8 cellular contexts compared by ENCODE assay signal in genomic region chr1:168321945-168322344, GRCh38. TPM values are rescaled to one million over a fixed set of nuclear protein-coding genes. Genes with fewer than 3 reads are reported as not detected.
DNase-seq lines count a peak whose midpoint lies in the region; ATAC-seq and TF ChIP-seq lines count a peak whose summit lies in the region.

No MANE protein-coding gene starts in this region.

- no peak overlapping the region for H2AFZ ChIP-seq in OCI-LY3 (ENCODE audit: low read depth, low read length)

- H4K20me1 ChIP-seq in OCI-LY3 (ENCODE audit: insufficient read depth, low read length) = no peaks in the 10 kb centered on the region

- H3K79me2 ChIP-seq in OCI-LY3 (ENCODE audit: low read length) = no peaks in the 10 kb centered on the region
- H3K79me2 ChIP-seq in mesendoderm (ENCODE audit: control insufficient read depth, insufficient read depth, low read length) = no peaks in the 10 kb centered on the region

- H3K4me2 ChIP-seq in OCI-LY3 (ENCODE audit: low read length) (no peak overlapping the region), mesendoderm (ENCODE audit: low read length) (no peak overlapping the region)

- no peak overlapping the region for H2BK120ac ChIP-seq in mesendoderm (ENCODE audit: low read depth, low read length)

- no peaks in the 10 kb centered on the region for H3K36me3 ChIP-seq in OCI-LY3 (replicated peaks; ENCODE audit: low read depth, low read length)
- no peaks in the 10 kb centered on the region for H3K36me3 ChIP-seq in mesendoderm (ENCODE audit: control insufficient read depth, insufficient read depth, low read length)

- no peak overlapping the region for H3K27ac ChIP-seq in OCI-LY3 (ENCODE audit: low read length)
- no peak overlapping the region for H3K27ac ChIP-seq in mesendoderm (ENCODE audit: low read depth, low read length)

- no peak overlapping the region for H2BK5ac ChIP-seq in mesendoderm (ENCODE audit: low read length)

- peak; percentile 75 for ATAC-seq in GM19351 (IDR thresholded peaks at IDR 0.05; ENCODE audit: unreplicated experiment)
- ATAC-seq in GM21825 (IDR thresholded peaks at IDR 0.05; ENCODE audit: unreplicated experiment) = no peak
- no peak for ATAC-seq in HG03135 (IDR thresholded peaks at IDR 0.05; ENCODE audit: unreplicated experiment)

- H4K5ac ChIP-seq in mesendoderm (ENCODE audit: low read length) = no peak overlapping the region

- H3K4me1 ChIP-seq in OCI-LY3 (ENCODE audit: low read length) (no peaks in the 10 kb centered on the region), mesendoderm (ENCODE audit: control insufficient read depth, low read depth, low read length) (peaks cover 4% of the 10 kb centered on the region)

- no peak overlapping the region for H3K56ac ChIP-seq in mesendoderm (ENCODE audit: low read length)

- H2AK5ac ChIP-seq in mesendoderm (ENCODE audit: low read length) = no peak overlapping the region

- H3K9me3 ChIP-seq in OCI-LY3 (ENCODE audit: insufficient read depth, low read length) = no peaks in the 10 kb centered on the region

- H4K8ac ChIP-seq in mesendoderm (ENCODE audit: low read depth, low read length) = no peak overlapping the region

- H2BK15ac ChIP-seq in mesendoderm (replicated peaks; ENCODE audit: low read depth) = no peak overlapping the region

- H3K79me1 ChIP-seq in mesendoderm (ENCODE audit: low read length) = no peaks in the 10 kb centered on the region

- H3K23ac ChIP-seq in mesendoderm (ENCODE audit: low read length) = no peak overlapping the region

- no peak overlapping the region for H3K4ac ChIP-seq in mesendoderm (ENCODE audit: low read depth, low read length)

- H3K4me3 ChIP-seq in OCI-LY3 (ENCODE audit: low read length) (no peak overlapping the region), mesendoderm (ENCODE audit: low read length) (no peak overlapping the region)

- no CpG with 5 or more reads among the region's 1 CpG for WGBS in mesendoderm (ENCODE audit: extremely low coverage, insufficient coverage, low lambda C conversion rate)

- no peak overlapping the region for H3K18ac ChIP-seq in mesendoderm (ENCODE audit: low read length)

- no peak overlapping the region for H3K9ac ChIP-seq in OCI-LY3 (ENCODE audit: low read length)
- no peak overlapping the region for H3K9ac ChIP-seq in mesendoderm (ENCODE audit: low read length)

- DNase-seq in AG08395 (ENCODE audit: low spot score) (peak; percentile 24), fibroblast of peridontal ligament (ENCODE audit: extremely low read depth) (peak; percentile 53), retina (no peak), mesendoderm (no peak)

- H3K27me3 ChIP-seq in OCI-LY3 (ENCODE audit: low read depth, low read length) (no peaks in the 10 kb centered on the region), mesendoderm (ENCODE audit: insufficient read depth, low read length, poor library complexity) (no peaks in the 10 kb centered on the region)

- peak; percentile 64 for TF ChIP-seq CTCF in OCI-LY3 (IDR thresholded peaks at IDR 0.05; ENCODE audit: low read depth, low read length)

RNA-seq across cellular contexts. Expression of gene TBX19, which starts 41.3 kb away (rescaled TPM):
- polyA plus RNA-seq in mesendoderm (2013, experiment 1 of 2) = 0.35 TPM
- polyA plus RNA-seq in mesendoderm (2013, experiment 2 of 2) = 0.34 TPM

Comparison
In these comparisons a context has a peak if more than half of its experiments do, and no peak if none do; other contexts are left out.
1. DNase-seq: peak in AG08395 (single experiment) and fibroblast of peridontal ligament (single experiment); none in retina (single experiment) and mesendoderm (single experiment).